In the genomic region with DNA sequence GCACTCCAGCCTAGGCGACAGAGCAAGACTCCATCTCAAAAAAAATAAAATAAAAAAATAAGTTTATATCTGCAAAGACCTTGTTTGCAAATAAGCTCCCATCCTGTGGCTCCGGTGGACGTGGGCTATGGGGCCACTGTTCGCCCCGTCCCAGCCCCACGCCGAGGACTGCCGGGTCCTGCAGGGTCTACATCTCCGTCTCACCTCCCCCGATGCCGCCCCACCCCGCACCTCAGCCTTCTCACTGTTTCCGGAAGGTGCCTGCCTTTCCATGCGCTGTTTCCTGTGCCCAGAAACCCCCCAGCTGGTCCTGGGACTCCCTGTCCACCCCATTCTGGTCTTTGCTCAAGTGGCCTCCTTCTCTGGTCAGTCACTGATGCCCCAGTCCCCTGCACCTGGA, we compare ENCODE assay signal across 20 cellular contexts. TPM values are rescaled to one million over a fixed set of nuclear protein-coding genes. Genes with fewer than 3 reads are reported as not detected.
DNase-seq lines count a peak whose midpoint lies in the region; ATAC-seq and TF ChIP-seq lines count a peak whose summit lies in the region.
"Had no signal": no experiment of that assay in that cellular context is flagged by ENCODE, and none has a peak within 500 bp of the region (broad histone marks: within the 10 kb centered on the region; RNA-seq: fewer than 3 reads in every experiment).

No MANE protein-coding gene starts in this region.

- H3K4me1 ChIP-seq in Loucy (ENCODE audit: insufficient read depth, low read length, poor library complexity, severe bottlenecking) = peaks cover 83% of the 10 kb centered on the region
- peaks cover 4 to 43% of the 10 kb centered on the region in 2 donors for H3K4me1 ChIP-seq in naive thymus-derived CD4-positive, alpha-beta T cell (ENCODE audit: control insufficient read depth in 2 of 2, insufficient read depth in 2 of 2, low read length in 2 of 2)

- H3F3A ChIP-seq in Loucy (ENCODE audit: low read depth) = peaks cover 16% of the 10 kb centered on the region; the same call in 1 of the 2 replicates

- H3K9ac ChIP-seq in Loucy (ENCODE audit: low read depth, low read length, poor library complexity, severe bottlenecking) = peak overlapping the region; percentile 95
- H3K9ac ChIP-seq: KMS-11 had no signal

- ATAC-seq in stimulated activated naive CD8-positive, alpha-beta T cell treated with anti-CD3 and anti-CD28 coated beads, Interleukin-15, amount 100 ng/mL, for 72 hours = no peak
- no peak for ATAC-seq in stimulated activated naive CD8-positive, alpha-beta T cell treated with anti-CD3 and anti-CD28 coated beads, Interleukin-15, Interleukin-2, amounts not matched to agents 100 U/mL and 50 U/mL, for 24 hours
- ATAC-seq in naive thymus-derived CD4-positive, alpha-beta T cell = no peak

- no peaks in the 10 kb centered on the region for H3K9me3 Mint-ChIP-seq in stimulated activated naive CD8-positive, alpha-beta T cell treated with anti-CD3 and anti-CD28 coated beads, Interleukin-15, amount 100 ng/mL, for 72 hours
- no peaks in the 10 kb centered on the region for H3K9me3 Mint-ChIP-seq in naive thymus-derived CD4-positive, alpha-beta T cell
- H3K9me3 Mint-ChIP-seq: HFFc6 had no signal

- H3K79me2 ChIP-seq in Loucy (ENCODE audit: insufficient read depth, low read length) = peaks cover 44% of the 10 kb centered on the region

- no peak for TF ChIP-seq CTCF in Loucy (conservative IDR thresholded peaks at IDR 0.05; ENCODE audit: low read length)
- no peak for TF ChIP-seq CTCF in WERI-Rb-1 (IDR thresholded peaks at IDR 0.05; ENCODE audit: low read depth, low read length)

- peak overlapping the region in 1 of 2 donors; percentile 80 for H3K27ac Mint-ChIP-seq in stimulated activated naive CD8-positive, alpha-beta T cell treated with anti-CD3 and anti-CD28 coated beads, Interleukin-15, amount 100 ng/mL, for 72 hours
- H3K27ac Mint-ChIP-seq in naive thymus-derived CD4-positive, alpha-beta T cell = peak overlapping the region in 3 of 9 donors; percentile 36 to 82 (median 72)
- H3K27ac Mint-ChIP-seq: HFFc6 had no signal

- no peaks in the 10 kb centered on the region for H3K27me3 ChIP-seq in Loucy (ENCODE audit: insufficient read depth, low read length, poor library complexity, severe bottlenecking)
- no peaks in the 10 kb centered on the region for H3K27me3 ChIP-seq in naive thymus-derived CD4-positive, alpha-beta T cell (ENCODE audit: control insufficient read depth in 2 of 2, insufficient read depth in 2 of 2, low read length in 2 of 2)
- no peaks in the 10 kb centered on the region for H3K27me3 ChIP-seq in WERI-Rb-1 (ENCODE audit: insufficient read depth, low read depth, severe bottlenecking)
- H3K27me3 ChIP-seq: SJSA1 had no signal

- no peak overlapping the region for H2AFZ ChIP-seq in Loucy (ENCODE audit: low read length)
- H2AFZ ChIP-seq: PC-9 had no signal

- H3K36me3 ChIP-seq in Loucy (ENCODE audit: insufficient read depth, low read length) = no peaks in the 10 kb centered on the region
- no peaks in the 10 kb centered on the region for H3K36me3 ChIP-seq in naive thymus-derived CD4-positive, alpha-beta T cell (ENCODE audit: control insufficient read depth in 2 of 3, insufficient read depth in 3 of 3, low read length in 3 of 3)
- H3K36me3 ChIP-seq in WERI-Rb-1 = no peaks in the 10 kb centered on the region

- no peak for DNase-seq in stimulated activated naive CD8-positive, alpha-beta T cell treated with anti-CD3 and anti-CD28 coated beads, Interleukin-15, amount 100 ng/mL, for 72 hours
- no peak for DNase-seq in stimulated activated naive CD8-positive, alpha-beta T cell treated with anti-CD3 and anti-CD28 coated beads, Interleukin-15, Interleukin-2, amounts not matched to agents 100 U/mL and 50 U/mL, for 24 hours
- no peak for DNase-seq in naive thymus-derived CD4-positive, alpha-beta T cell
- no peak for DNase-seq in WERI-Rb-1
- no peak for DNase-seq in NCI-H82 treated with DMSO at 0.1 percent for 48 hours (lab: John Stamatoyannopoulos, UW; ENCODE audit: unreplicated experiment)
- DNase-seq in activated CD8-positive, alpha-beta memory T cell treated with anti-CD3 and anti-CD28 coated beads, Interleukin-2, amount 50 U/mL, for 4 hours = no peak
- DNase-seq: ACHN, COR-L47, GDM1, H7, HFFc6, NCI-H1417 treated with DMSO at 0.1 percent for 48 hours, NCI-H187 treated with DMSO at 0.1 percent for 48 hours, NCI-H2227 treated with DMSO at 0.1 percent for 48 hours, NCI-H510A treated with DMSO at 0.1 percent for 48 hours, PC-9 had no signal

- no peaks in the 10 kb centered on the region for H3K36me3 Mint-ChIP-seq in naive thymus-derived CD4-positive, alpha-beta T cell

- H3K4me3 ChIP-seq in Loucy (ENCODE audit: low read length, poor library complexity, severe bottlenecking) = no peak overlapping the region
- H3K4me3 ChIP-seq in naive thymus-derived CD4-positive, alpha-beta T cell (ENCODE audit: low read length) = no peak overlapping the region
- no peak overlapping the region for H3K4me3 ChIP-seq in WERI-Rb-1 (ENCODE audit: low read depth, low read length)
- H3K4me3 ChIP-seq: PC-9, SJSA1 had no signal

- CTCF ChIA-PET in naive thymus-derived CD4-positive, alpha-beta T cell (lab: Charles Lee) = interaction anchor here (0.5 to 0.8 kb wide), 2 partner anchors 48 to 58 kb away, joined by 3 to 8 read pairs; no protein-coding TSS in a partner anchor

- H3K4me2 ChIP-seq in Loucy (ENCODE audit: low read depth, low read length, poor library complexity, severe bottlenecking) = no peak overlapping the region
- H3K4me2 ChIP-seq: PC-9 had no signal

- no peaks in the 10 kb centered on the region for H3K9me3 ChIP-seq in Loucy (ENCODE audit: insufficient read depth, low read depth, low read length)
- H3K9me3 ChIP-seq in naive thymus-derived CD4-positive, alpha-beta T cell (ENCODE audit: control insufficient read depth in 2 of 3, low read length in 3 of 3) = no peaks in the 10 kb centered on the region
- peaks cover 7% of the 10 kb centered on the region for H3K9me3 ChIP-seq in WERI-Rb-1 (ENCODE audit: severe bottlenecking)
- H3K9me3 ChIP-seq: SJSA1 had no signal

- H3K4me1 Mint-ChIP-seq in stimulated activated naive CD8-positive, alpha-beta T cell treated with anti-CD3 and anti-CD28 coated beads, Interleukin-15, amount 100 ng/mL, for 72 hours = peaks cover 75% of the 10 kb centered on the region
- H3K4me1 Mint-ChIP-seq in naive thymus-derived CD4-positive, alpha-beta T cell = peaks cover 29 to 73% (median 39%) of the 10 kb centered on the region in 7 donors

- H3K27me3 Mint-ChIP-seq in stimulated activated naive CD8-positive, alpha-beta T cell treated with anti-CD3 and anti-CD28 coated beads, Interleukin-15, amount 100 ng/mL, for 72 hours = no peaks in the 10 kb centered on the region
- peaks cover 0 to 4% (median 0%) of the 10 kb centered on the region in 5 donors for H3K27me3 Mint-ChIP-seq in naive thymus-derived CD4-positive, alpha-beta T cell

- no peak overlapping the region for H3K27ac ChIP-seq in naive thymus-derived CD4-positive, alpha-beta T cell (ENCODE audit: low read depth, low read length)
- H3K27ac ChIP-seq in WERI-Rb-1 = no peak overlapping the region; the same call in 1 of the 2 replicates
- H3K27ac ChIP-seq: PC-9, RWPE1, SJSA1 had no signal

- no peaks in the 10 kb centered on the region for H4K20me1 ChIP-seq in Loucy (ENCODE audit: insufficient read depth, low read length, poor library complexity, severe bottlenecking)

- peak overlapping the region; percentile 32 to 58 for H3K4me3 Mint-ChIP-seq in stimulated activated naive CD8-positive, alpha-beta T cell treated with anti-CD3 and anti-CD28 coated beads, Interleukin-15, amount 100 ng/mL, for 72 hours
- peak overlapping the region in 7 of 10 donors; percentile 25 to 61 (median 45) for H3K4me3 Mint-ChIP-seq in naive thymus-derived CD4-positive, alpha-beta T cell
- H3K4me3 Mint-ChIP-seq: HFFc6 had no signal

- intact Hi-C loops in naive thymus-derived CD4-positive, alpha-beta T cell (cut with micrococcal nuclease) = no loop called here

- H3K9me2 ChIP-seq in Loucy (replicated peaks; ENCODE audit: low read depth, low read length) = no peaks in the 10 kb centered on the region

- POLR2A ChIA-PET in naive thymus-derived CD4-positive, alpha-beta T cell (lab: Charles Lee) = interaction anchor here (0.8 to 1.3 kb wide), 2 partner anchors 20 to 24 kb away, joined by 3 to 4 read pairs; no protein-coding TSS in a partner anchor

RNA-seq across cellular contexts. Expression of a gene that starts 5.0 kb away (rescaled TPM):
- 100 to 1,000 TPM in 4 of 5 experiments, 10 to 100 TPM in 1; 82.0 to 157 (median 111) TPM for total RNA-seq in naive thymus-derived CD4-positive, alpha-beta T cell
- 10 to 100 TPM; 15.1 to 41.6 TPM for polyA plus RNA-seq in naive thymus-derived CD4-positive, alpha-beta T cell

RNA-seq across cellular contexts. Expression of a gene that starts 21.3 kb away (rescaled TPM):
- 10 to 100 TPM; 28.5 to 90.1 (median 54.2) TPM for total RNA-seq in naive thymus-derived CD4-positive, alpha-beta T cell
- under 1 TPM; 0.38 to 0.46 TPM for polyA plus RNA-seq in naive thymus-derived CD4-positive, alpha-beta T cell

RNA-seq across cellular contexts. Expression of a gene that starts 46.8 kb away (rescaled TPM):
- under 1 TPM in 1 of 5 experiments, not detected in 4; 0.05 TPM for total RNA-seq in naive thymus-derived CD4-positive, alpha-beta T cell
- under 1 TPM in 1 of 2 donors, not detected in 1; 0.06 TPM for polyA plus RNA-seq in naive thymus-derived CD4-positive, alpha-beta T cell

RNA-seq across cellular contexts. Expression of a gene that starts 50.0 kb away (rescaled TPM):
- 1 to 10 TPM in 4 of 5 experiments, under 1 TPM in 1; 0.89 to 5.0 (median 3.3) TPM for total RNA-seq in naive thymus-derived CD4-positive, alpha-beta T cell
- under 1 TPM; 0.37 to 0.55 TPM for polyA plus RNA-seq in naive thymus-derived CD4-positive, alpha-beta T cell
